In genomic region chr10:44458671-44459403, GRCh38 we compare ENCODE assay signal across 22 cellular contexts.
"Had no signal": no experiment of that assay in that cellular context is flagged by ENCODE, and none has a peak within 500 bp of the region (broad histone marks: within the 10 kb centered on the region; RNA-seq: fewer than 3 reads in every experiment).

No MANE protein-coding gene starts in this region.

- DNase-seq: activated CD4-positive, alpha-beta T cell treated with anti-CD3 and anti-CD28 coated beads for 48 hours; activated CD4-positive, CD25-positive, alpha-beta regulatory T cell; activated CD8-positive, alpha-beta T cell treated with anti-CD3 and anti-CD28 coated beads, Interleukin-2, amount 10 ng/mL, durations not matched to agents 7 days and 5 days; activated naive CD4-positive, alpha-beta T cell treated with anti-CD3 and anti-CD28 coated beads for 36 hours; activated T-cell treated with anti-CD3 and anti-CD28 coated beads, Interleukin-2, amount 50 U/mL, for 24 hours; anterior cingulate cortex; caudate nucleus; dorsolateral prefrontal cortex; foreskin keratinocyte; glutamatergic neuron; hippocampal formation; left lung; midbrain; nephron progenitor cell; occipital lobe; T-helper 9 cell had no signal

- H3K36me3 ChIP-seq: left lung, prostate gland, right atrium auricular region, tibial nerve had no signal

- H3K4me3 ChIP-seq: dorsolateral prefrontal cortex, left lung, prostate gland, right atrium auricular region, tibial nerve had no signal

- H3K27ac ChIP-seq: dorsolateral prefrontal cortex, foreskin keratinocyte, left lung, prostate gland, right atrium auricular region, tibial nerve had no signal

- H3K4me3 Mint-ChIP-seq: activated CD8-positive, alpha-beta T cell treated with anti-CD3 and anti-CD28 coated beads, Interleukin-2, amount 10 ng/mL, durations not matched to agents 7 days and 5 days; activated naive CD4-positive, alpha-beta T cell treated with anti-CD3 and anti-CD28 coated beads for 36 hours; activated T-cell treated with anti-CD3 and anti-CD28 coated beads, Interleukin-2, amount 50 U/mL, for 24 hours; brain; stimulated activated naive CD8-positive, alpha-beta T cell treated with anti-CD3 and anti-CD28 coated beads, Interleukin-15, Interleukin-2, amounts not matched to agents 100 ng/mL and 50 ng/mL, for 24 hours had no signal

- H3K9me3 ChIP-seq: prostate gland, right atrium auricular region, tibial nerve had no signal

- ATAC-seq: activated CD8-positive, alpha-beta T cell treated with anti-CD3 and anti-CD28 coated beads, Interleukin-2, amount 10 ng/mL, durations not matched to agents 7 days and 5 days; foreskin keratinocyte; left lung had no signal

- H3K36me3 Mint-ChIP-seq: brain had no signal

- H3K4me1 ChIP-seq: foreskin keratinocyte, left lung, prostate gland, right atrium auricular region had no signal

- H3K27ac Mint-ChIP-seq: activated CD8-positive, alpha-beta T cell treated with anti-CD3 and anti-CD28 coated beads, Interleukin-2, amount 10 ng/mL, durations not matched to agents 7 days and 5 days; activated naive CD4-positive, alpha-beta T cell treated with anti-CD3 and anti-CD28 coated beads for 36 hours; activated T-cell treated with anti-CD3 and anti-CD28 coated beads, Interleukin-2, amount 50 U/mL, for 24 hours; activated T-helper 2 cell treated with anti-CD3 and anti-CD28 coated beads, Interferon-gamma antibody, Interleukin-2, Interleukin-4, amounts not matched to agents 10 μg/mL and 5 μg/mL and 100 μg/mL, durations not matched to agents 14 hours and 24 hours and 36 hours; brain; stimulated activated naive CD8-positive, alpha-beta T cell treated with anti-CD3 and anti-CD28 coated beads, Interleukin-15, Interleukin-2, amounts not matched to agents 100 ng/mL and 50 ng/mL, for 24 hours had no signal

- H3K9me3 Mint-ChIP-seq: activated naive CD4-positive, alpha-beta T cell treated with anti-CD3 and anti-CD28 coated beads for 36 hours; activated T-cell treated with anti-CD3 and anti-CD28 coated beads, Interleukin-2, amount 50 U/mL, for 24 hours; activated T-helper 2 cell treated with anti-CD3 and anti-CD28 coated beads, Interferon-gamma antibody, Interleukin-2, Interleukin-4, amounts not matched to agents 10 μg/mL and 5 μg/mL and 100 μg/mL, durations not matched to agents 14 hours and 24 hours and 36 hours had no signal

- H3K27me3 ChIP-seq: foreskin keratinocyte, left lung, right atrium auricular region, tibial nerve had no signal
